In genomic region chr21:21187579-21187978, GRCh38 we compare ENCODE assay signal across 1 cellular context.
A peak's percentile ranks its signal among the peaks of the same experiment; 100 is the strongest.
TF ChIP-seq lines count a peak whose summit lies in the region.

No MANE protein-coding gene starts in this region.

TF ChIP-seq in K562, 482 proteins besides CTCF, POLR2A, EP300 and RAD21 (continued from another document and continues in another):
- TF ChIP-seq THRB (CRISPR knock-in tag; conservative IDR thresholded peaks at IDR 0.05) (no peak), ZNF347 (CRISPR knock-in tag; IDR thresholded peaks at IDR 0.05; ENCODE audit: low read depth) (no peak), SMARCA4 (IDR thresholded peaks at IDR 0.05) (peak; percentile 40; the same call in 1 of the 2 replicates), FOSL1 (tag; conservative IDR thresholded peaks at IDR 0.05) (peak; percentile 57; the same call in 1 of the 2 replicates), STAT5A (IDR thresholded peaks at IDR 0.05; ENCODE audit: borderline replicate concordance, low read length) (no peak), HMBOX1 (IDR thresholded peaks at IDR 0.05) (peak; percentile 58), KAT8 (IDR thresholded peaks at IDR 0.05; ENCODE audit: low read depth) (no peak), CAMTA2 (CRISPR knock-in tag; conservative IDR thresholded peaks at IDR 0.05) (no peak), SFPQ (IDR thresholded peaks at IDR 0.05; ENCODE audit: low read depth, low read length) (no peak), PRMT5 (CRISPR knock-in tag; IDR thresholded peaks at IDR 0.05) (no peak), GABPB2 (CRISPR knock-in tag; conservative IDR thresholded peaks at IDR 0.05) (no peak), BRD9 (IDR thresholded peaks at IDR 0.05; ENCODE audit: low read depth, partially characterized antibody) (no peak), TAF1 (IDR thresholded peaks at IDR 0.05; ENCODE audit: control insufficient read depth, extremely low read depth, insufficient read depth, low read length, severe bottlenecking) (no peak), JUND (IDR thresholded peaks at IDR 0.05; ENCODE audit: borderline replicate concordance, low read depth, low read length) (no peak), JUND (tag; IDR thresholded peaks at IDR 0.05; ENCODE audit: borderline replicate concordance, low read depth, low read length) (0 out of 3 replicates have a peak, but pooled peaks have one; percentile 24), HMGXB4 (CRISPR knock-in tag; IDR thresholded peaks at IDR 0.05) (no peak), ZNF408 (CRISPR knock-in tag; IDR thresholded peaks at IDR 0.05; ENCODE audit: low read depth) (no peak), RCOR1 (IDR thresholded peaks at IDR 0.05; ENCODE audit: borderline replicate concordance in 1 of 2, low read depth in 2 of 2, low read length in 2 of 2) (no peak), ZBTB12 (CRISPR knock-in tag; IDR thresholded peaks at IDR 0.05) (no peak), CEBPZ (IDR thresholded peaks at IDR 0.05; ENCODE audit: borderline replicate concordance, low read depth, low read length) (no peak), NR2C1 (IDR thresholded peaks at IDR 0.05) (no peak), NR2C1 (tag; IDR thresholded peaks at IDR 0.05) (no peak), GATAD2A (IDR thresholded peaks at IDR 0.05) (0 out of 2 replicates have a peak, but pooled peaks have one; percentile 19), TCF7L2 (IDR thresholded peaks at IDR 0.05; ENCODE audit: low read depth, low read length) (no peak), C11orf30 (IDR thresholded peaks at IDR 0.05; ENCODE audit: low read depth) (0 out of 2 replicates have a peak, but pooled peaks have one; percentile 26), BRF1 (IDR thresholded peaks at IDR 0.05; ENCODE audit: borderline replicate concordance, extremely low read depth, insufficient read length) (no peak), KLF10 (CRISPR knock-in tag; IDR thresholded peaks at IDR 0.05) (no peak), ZNF140 (CRISPR knock-in tag; IDR thresholded peaks at IDR 0.05) (no peak), JUNB (CRISPR knock-in tag; conservative IDR thresholded peaks at IDR 0.05) (no peak), NCOA2 (IDR thresholded peaks at IDR 0.05; ENCODE audit: partially characterized antibody in 2 of 2) (no peak)
- TF ChIP-seq, protein P1, sequence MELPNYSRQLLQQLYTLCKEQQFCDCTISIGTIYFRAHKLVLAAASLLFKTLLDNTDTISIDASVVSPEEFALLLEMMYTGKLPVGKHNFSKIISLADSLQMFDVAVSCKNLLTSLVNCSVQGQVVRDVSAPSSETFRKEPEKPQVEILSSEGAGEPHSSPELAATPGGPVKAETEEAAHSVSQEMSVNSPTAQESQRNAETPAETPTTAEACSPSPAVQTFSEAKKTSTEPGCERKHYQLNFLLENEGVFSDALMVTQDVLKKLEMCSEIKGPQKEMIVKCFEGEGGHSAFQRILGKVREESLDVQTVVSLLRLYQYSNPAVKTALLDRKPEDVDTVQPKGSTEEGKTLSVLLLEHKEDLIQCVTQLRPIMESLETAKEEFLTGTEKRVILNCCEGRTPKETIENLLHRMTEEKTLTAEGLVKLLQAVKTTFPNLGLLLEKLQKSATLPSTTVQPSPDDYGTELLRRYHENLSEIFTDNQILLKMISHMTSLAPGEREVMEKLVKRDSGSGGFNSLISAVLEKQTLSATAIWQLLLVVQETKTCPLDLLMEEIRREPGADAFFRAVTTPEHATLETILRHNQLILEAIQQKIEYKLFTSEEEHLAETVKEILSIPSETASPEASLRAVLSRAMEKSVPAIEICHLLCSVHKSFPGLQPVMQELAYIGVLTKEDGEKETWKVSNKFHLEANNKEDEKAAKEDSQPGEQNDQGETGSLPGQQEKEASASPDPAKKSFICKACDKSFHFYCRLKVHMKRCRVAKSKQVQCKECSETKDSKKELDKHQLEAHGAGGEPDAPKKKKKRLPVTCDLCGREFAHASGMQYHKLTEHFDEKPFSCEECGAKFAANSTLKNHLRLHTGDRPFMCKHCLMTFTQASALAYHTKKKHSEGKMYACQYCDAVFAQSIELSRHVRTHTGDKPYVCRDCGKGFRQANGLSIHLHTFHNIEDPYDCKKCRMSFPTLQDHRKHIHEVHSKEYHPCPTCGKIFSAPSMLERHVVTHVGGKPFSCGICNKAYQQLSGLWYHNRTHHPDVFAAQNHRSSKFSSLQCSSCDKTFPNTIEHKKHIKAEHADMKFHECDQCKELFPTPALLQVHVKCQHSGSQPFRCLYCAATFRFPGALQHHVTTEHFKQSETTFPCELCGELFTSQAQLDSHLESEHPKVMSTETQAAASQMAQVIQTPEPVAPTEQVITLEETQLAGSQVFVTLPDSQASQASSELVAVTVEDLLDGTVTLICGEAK (IDR thresholded peaks at IDR 0.05), result peak; percentile 53; the same call in 1 of the 2 replicates
- TF ChIP-seq, protein P1 (CRISPR knock-in tag; IDR thresholded peaks at IDR 0.05), result no peak
- TF ChIP-seq, protein P2, sequence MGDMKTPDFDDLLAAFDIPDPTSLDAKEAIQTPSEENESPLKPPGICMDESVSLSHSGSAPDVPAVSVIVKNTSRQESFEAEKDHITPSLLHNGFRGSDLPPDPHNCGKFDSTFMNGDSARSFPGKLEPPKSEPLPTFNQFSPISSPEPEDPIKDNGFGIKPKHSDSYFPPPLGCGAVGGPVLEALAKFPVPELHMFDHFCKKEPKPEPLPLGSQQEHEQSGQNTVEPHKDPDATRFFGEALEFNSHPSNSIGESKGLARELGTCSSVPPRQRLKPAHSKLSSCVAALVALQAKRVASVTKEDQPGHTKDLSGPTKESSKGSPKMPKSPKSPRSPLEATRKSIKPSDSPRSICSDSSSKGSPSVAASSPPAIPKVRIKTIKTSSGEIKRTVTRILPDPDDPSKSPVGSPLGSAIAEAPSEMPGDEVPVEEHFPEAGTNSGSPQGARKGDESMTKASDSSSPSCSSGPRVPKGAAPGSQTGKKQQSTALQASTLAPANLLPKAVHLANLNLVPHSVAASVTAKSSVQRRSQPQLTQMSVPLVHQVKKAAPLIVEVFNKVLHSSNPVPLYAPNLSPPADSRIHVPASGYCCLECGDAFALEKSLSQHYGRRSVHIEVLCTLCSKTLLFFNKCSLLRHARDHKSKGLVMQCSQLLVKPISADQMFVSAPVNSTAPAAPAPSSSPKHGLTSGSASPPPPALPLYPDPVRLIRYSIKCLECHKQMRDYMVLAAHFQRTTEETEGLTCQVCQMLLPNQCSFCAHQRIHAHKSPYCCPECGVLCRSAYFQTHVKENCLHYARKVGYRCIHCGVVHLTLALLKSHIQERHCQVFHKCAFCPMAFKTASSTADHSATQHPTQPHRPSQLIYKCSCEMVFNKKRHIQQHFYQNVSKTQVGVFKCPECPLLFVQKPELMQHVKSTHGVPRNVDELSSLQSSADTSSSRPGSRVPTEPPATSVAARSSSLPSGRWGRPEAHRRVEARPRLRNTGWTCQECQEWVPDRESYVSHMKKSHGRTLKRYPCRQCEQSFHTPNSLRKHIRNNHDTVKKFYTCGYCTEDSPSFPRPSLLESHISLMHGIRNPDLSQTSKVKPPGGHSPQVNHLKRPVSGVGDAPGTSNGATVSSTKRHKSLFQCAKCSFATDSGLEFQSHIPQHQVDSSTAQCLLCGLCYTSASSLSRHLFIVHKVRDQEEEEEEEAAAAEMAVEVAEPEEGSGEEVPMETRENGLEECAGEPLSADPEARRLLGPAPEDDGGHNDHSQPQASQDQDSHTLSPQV (IDR thresholded peaks at IDR 0.05), result peak; percentile 41; the same call in 1 of the 2 replicates
